Comparison of ENCODE assay signal across 27 cellular contexts in the genomic region with DNA sequence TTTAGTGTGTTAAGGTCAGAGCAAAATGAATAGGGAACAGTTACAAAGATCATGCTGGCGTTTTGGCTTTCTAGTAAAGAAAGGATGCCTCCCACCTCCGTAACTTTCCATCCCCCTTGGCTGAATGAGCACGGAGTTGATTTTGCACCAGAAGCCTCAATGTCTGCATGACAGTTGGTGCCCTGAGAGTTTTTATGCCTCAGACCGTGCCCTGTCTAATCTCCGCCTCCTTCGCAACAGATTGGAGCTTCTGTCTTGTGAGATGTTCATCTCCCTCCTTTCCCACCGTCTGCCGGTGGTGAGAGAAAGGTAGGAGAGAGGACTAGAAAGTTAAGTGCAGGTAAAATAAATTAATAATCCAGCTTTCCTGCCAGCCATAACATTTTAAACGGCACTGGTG. TPM values are rescaled to one million over a fixed set of nuclear protein-coding genes. Genes with fewer than 3 reads are reported as not detected.
DNase-seq lines count a peak whose midpoint lies in the region; ATAC-seq and TF ChIP-seq lines count a peak whose summit lies in the region.
"Had no signal": no experiment of that assay in that cellular context is flagged by ENCODE, and none has a peak within 500 bp of the region (broad histone marks: within the 10 kb centered on the region; RNA-seq: fewer than 3 reads in every experiment).

No MANE protein-coding gene starts in this region.

- no peaks in the 10 kb centered on the region for H3K36me3 ChIP-seq in CD4-positive, alpha-beta memory T cell (ENCODE audit: insufficient read depth, low read length)
- H3K36me3 ChIP-seq in upper lobe of right lung, result no peaks in the 10 kb centered on the region
- H3K36me3 ChIP-seq: prostate gland, tibial artery had no signal

- no peaks in the 10 kb centered on the region for H3K79me2 ChIP-seq in H9 (ENCODE audit: insufficient read depth, low read length)

- H3K9me3 Mint-ChIP-seq in CD4-positive, alpha-beta memory T cell, result no peaks in the 10 kb centered on the region
- H3K9me3 Mint-ChIP-seq in H9, result no peaks in the 10 kb centered on the region; a peak in 1 of 5 replicates
- H3K9me3 Mint-ChIP-seq in glutamatergic neuron (ENCODE audit: unreplicated experiment), result peaks cover 10% of the 10 kb centered on the region
- H3K9me3 Mint-ChIP-seq in nephron progenitor cell, result no peaks in the 10 kb centered on the region
- H3K9me3 Mint-ChIP-seq in T-cell, result no peaks in the 10 kb centered on the region
- H3K9me3 Mint-ChIP-seq: activated T-helper 17 cell treated with anti-CD3 and anti-CD28 coated beads, Interleukin-2, amount 50 U/mL, for 72 hours had no signal

- no peak overlapping the region for H4K91ac ChIP-seq in H9 (ENCODE audit: insufficient read length, low read depth, low read length)

- peak overlapping the region in 5 of 8 donors; percentile 39 to 82 (median 67) for H3K4me3 Mint-ChIP-seq in CD4-positive, alpha-beta memory T cell
- H3K4me3 Mint-ChIP-seq in H9 (peak overlapping the region; percentile 70 to 84), glutamatergic neuron (ENCODE audit: unreplicated experiment) (peak overlapping the region; percentile 80), nephron progenitor cell (peak overlapping the region; percentile 85), T-cell (peak overlapping the region in 1 of 3 donors; percentile 25)
- H3K4me3 Mint-ChIP-seq: activated CD8-positive, alpha-beta memory T cell treated with anti-CD3 and anti-CD28 coated beads, Interleukin-2, amount 10 ng/mL, durations not matched to agents 7 days and 5 days had no signal

- H3K27me3 Mint-ChIP-seq in CD4-positive, alpha-beta memory T cell, result peaks cover 44 to 52% of the 10 kb centered on the region in 2 donors
- H3K27me3 Mint-ChIP-seq in H9 (ENCODE audit: low read depth), result peaks cover 65% of the 10 kb centered on the region
- peaks cover 18% of the 10 kb centered on the region for H3K27me3 Mint-ChIP-seq in glutamatergic neuron (ENCODE audit: unreplicated experiment)
- peaks cover 50% of the 10 kb centered on the region for H3K27me3 Mint-ChIP-seq in nephron progenitor cell (ENCODE audit: low read depth, poor library complexity)
- peaks cover 60 to 77% of the 10 kb centered on the region in 2 donors for H3K27me3 Mint-ChIP-seq in T-cell

- H3K4me1 ChIP-seq in CD4-positive, alpha-beta memory T cell (ENCODE audit: insufficient read depth, low read length), result no peaks in the 10 kb centered on the region
- H3K4me1 ChIP-seq in H9 (ENCODE audit: insufficient read depth, low read length) (peaks cover 2% of the 10 kb centered on the region; the same call in 1 of the 2 replicates), upper lobe of right lung (no peaks in the 10 kb centered on the region)
- H3K4me1 ChIP-seq: prostate gland had no signal

- H2BK120ac ChIP-seq in H9 (ENCODE audit: low read depth, low read length, poor library complexity, severe bottlenecking), result no peak overlapping the region

- no peak overlapping the region for H2BK20ac ChIP-seq in H9 (ENCODE audit: low read depth, low read length, poor library complexity, severe bottlenecking)

- H3K14ac ChIP-seq in H9 (ENCODE audit: insufficient read depth, low read length), result no peak overlapping the region

- H3K23ac ChIP-seq in H9 (ENCODE audit: insufficient read length, low read depth, low read length), result no peak overlapping the region

- no peak overlapping the region for H3K4ac ChIP-seq in H9 (ENCODE audit: low read depth, low read length)

- CTCF ChIA-PET in CD4-positive, alpha-beta memory T cell (lab: Charles Lee; ENCODE audit: partially characterized antibody), result no interaction called here
- CTCF ChIA-PET in T-cell (lab: Charles Lee), result no interaction called here

- H3K56ac ChIP-seq in H9 (ENCODE audit: insufficient read length, low read depth, low read length), result no peak overlapping the region

- no peak overlapping the region for H3K4me3 ChIP-seq in CD4-positive, alpha-beta memory T cell (ENCODE audit: low read length in 2 of 2)
- H3K4me3 ChIP-seq in upper lobe of right lung, result no peak overlapping the region
- H3K4me3 ChIP-seq: body of pancreas, prostate gland, tibial artery had no signal

- H3K79me1 ChIP-seq in H9 (ENCODE audit: insufficient read depth, low read depth, low read length, poor library complexity, severe bottlenecking), result no peaks in the 10 kb centered on the region

- H3K9ac ChIP-seq in H9 (ENCODE audit: extremely low read depth, insufficient read length, low read length), result no peak overlapping the region

- ATAC-seq in T-cell (replicated peaks in 1 of 4) (no peak), upper lobe of right lung (no peak)
- ATAC-seq: activated CD8-positive, alpha-beta memory T cell treated with anti-CD3 and anti-CD28 coated beads, Interleukin-2, amount 10 ng/mL, durations not matched to agents 7 days and 5 days; activated T-helper 17 cell treated with anti-CD3 and anti-CD28 coated beads, Interleukin-2, amount 50 U/mL, for 72 hours; body of pancreas; HCT116 had no signal

- peaks cover 15% of the 10 kb centered on the region for H3K23me2 ChIP-seq in H9 (ENCODE audit: insufficient read length, low read depth, low read length, poor library complexity, severe bottlenecking)

- no peaks in the 10 kb centered on the region for H3K36me3 Mint-ChIP-seq in CD4-positive, alpha-beta memory T cell
- H3K36me3 Mint-ChIP-seq in H9 (ENCODE audit: insufficient read depth in 1 of 3, low read depth in 3 of 3) (no peaks in the 10 kb centered on the region), glutamatergic neuron (ENCODE audit: unreplicated experiment) (no peaks in the 10 kb centered on the region), nephron progenitor cell (ENCODE audit: low read depth) (no peaks in the 10 kb centered on the region), T-cell (no peaks in the 10 kb centered on the region)
- H3K36me3 Mint-ChIP-seq: activated CD8-positive, alpha-beta memory T cell treated with anti-CD3 and anti-CD28 coated beads, Interleukin-2, amount 10 ng/mL, durations not matched to agents 7 days and 5 days had no signal

- no peak overlapping the region for H3K27ac Mint-ChIP-seq in CD4-positive, alpha-beta memory T cell
- H3K27ac Mint-ChIP-seq in H9 (no peak overlapping the region), glutamatergic neuron (ENCODE audit: unreplicated experiment) (peak overlapping the region; percentile 8), nephron progenitor cell (no peak overlapping the region), T-cell (no peak overlapping the region)
- H3K27ac Mint-ChIP-seq: activated CD8-positive, alpha-beta memory T cell treated with anti-CD3 and anti-CD28 coated beads, Interleukin-2, amount 10 ng/mL, durations not matched to agents 7 days and 5 days; activated T-helper 17 cell treated with anti-CD3 and anti-CD28 coated beads, Interleukin-2, amount 50 U/mL, for 72 hours; CD4-positive, CD25-positive, alpha-beta regulatory T cell had no signal

- no peak overlapping the region for H2AFZ ChIP-seq in H9 (ENCODE audit: low read length)

- POLR2A ChIA-PET in CD4-positive, alpha-beta memory T cell (lab: Charles Lee; ENCODE audit: partially characterized antibody), result no interaction called here
- POLR2A ChIA-PET in T-cell (lab: Charles Lee), result no interaction called here

- no peaks in the 10 kb centered on the region for H4K20me1 ChIP-seq in H9 (ENCODE audit: control insufficient read depth, insufficient read depth, insufficient read length)

- H3K4me1 Mint-ChIP-seq in CD4-positive, alpha-beta memory T cell, result peaks cover 1 to 15% (median 9%) of the 10 kb centered on the region in 4 donors
- peaks cover 18 to 20% of the 10 kb centered on the region in 2 experiments for H3K4me1 Mint-ChIP-seq in H9
- peaks cover 9% of the 10 kb centered on the region for H3K4me1 Mint-ChIP-seq in glutamatergic neuron (ENCODE audit: low read depth, unreplicated experiment)
- peaks cover 31% of the 10 kb centered on the region for H3K4me1 Mint-ChIP-seq in nephron progenitor cell
- peaks cover 5 to 15% (median 14%) of the 10 kb centered on the region in 3 donors for H3K4me1 Mint-ChIP-seq in T-cell

- TF ChIP-seq CTCF in H9 (conservative IDR thresholded peaks at IDR 0.05) (no peak), glutamatergic neuron (IDR thresholded peaks at IDR 0.05; ENCODE audit: partially characterized antibody, unreplicated experiment) (no peak), nephron progenitor cell (IDR thresholded peaks at IDR 0.05) (no peak), upper lobe of right lung (IDR thresholded peaks at IDR 0.05) (no peak)

- H2BK5ac ChIP-seq in H9 (ENCODE audit: insufficient read length, low read length), result no peak overlapping the region

- intact Hi-C loops in CD4-positive, alpha-beta memory T cell (cut with micrococcal nuclease), result no loop called here
- intact Hi-C loops in upper lobe of right lung (cut with DNase I), result no loop called here

- H2BK12ac ChIP-seq in H9 (ENCODE audit: insufficient read length, low read depth, low read length), result no peak overlapping the region

- H2BK15ac ChIP-seq in H9 (ENCODE audit: low read depth, low read length), result no peak overlapping the region

- no peaks in the 10 kb centered on the region for H3K9me3 ChIP-seq in CD4-positive, alpha-beta memory T cell (ENCODE audit: control insufficient read depth in 1 of 2, low read length in 2 of 2)
- H3K9me3 ChIP-seq in H9 (ENCODE audit: control insufficient read depth, low read depth, low read length), result no peaks in the 10 kb centered on the region
- no peaks in the 10 kb centered on the region for H3K9me3 ChIP-seq in upper lobe of right lung
- H3K9me3 ChIP-seq: body of pancreas, prostate gland, tibial artery had no signal

- H4K5ac ChIP-seq in H9 (ENCODE audit: insufficient read length, low read depth, low read length), result no peak overlapping the region

- WGBS in H9 (ENCODE audit: extremely low coverage, insufficient read length, low lambda C conversion rate), result no CpG with 5 or more reads among the region's 9 CpGs

- no peak overlapping the region for H3K18ac ChIP-seq in H9 (ENCODE audit: insufficient read length, low read depth, low read length)

- no peaks in the 10 kb centered on the region for H3K27me3 ChIP-seq in CD4-positive, alpha-beta memory T cell (ENCODE audit: insufficient read depth, low read length)
- H3K27me3 ChIP-seq in H9 (ENCODE audit: insufficient read depth, low read length) (peaks cover 13% of the 10 kb centered on the region; the same call in 1 of the 2 replicates), upper lobe of right lung (peaks cover 71% of the 10 kb centered on the region)

- H3K4me2 ChIP-seq in H9 (ENCODE audit: insufficient read depth, insufficient read length, low read length), result peak overlapping the region; percentile 65

- no peak overlapping the region for H4K8ac ChIP-seq in H9 (replicated peaks; ENCODE audit: insufficient read length, low read depth, low read length)

- H2AK5ac ChIP-seq in H9 (ENCODE audit: insufficient read length, low read length), result no peak overlapping the region

- DNase-seq in CD4-positive, alpha-beta memory T cell, result no peak
- no peak for DNase-seq in H9
- no peak for DNase-seq in glutamatergic neuron
- DNase-seq in nephron progenitor cell, result no peak
- no peak for DNase-seq in T-cell
- no peak for DNase-seq in upper lobe of right lung
- no peak for DNase-seq in T1000 (lab: John Stamatoyannopoulos, UW)
- no peak for DNase-seq in COLO829 (ENCODE audit: low spot score)
- DNase-seq: activated CD4-positive, alpha-beta T cell treated with anti-CD3 and anti-CD28 coated beads for 48 hours; activated CD8-positive, alpha-beta memory T cell treated with anti-CD3 and anti-CD28 coated beads, Interleukin-2, amount 10 ng/mL, durations not matched to agents 7 days and 5 days; body of pancreas; CD4-positive, CD25-positive, alpha-beta regulatory T cell; DMS53; IMR-90; NCI-H1436; NCI-H748 treated with DMSO at 0.1 percent for 48 hours; Right ventricle myocardium superior; stimulated activated naive CD4-positive, alpha-beta T cell treated with Interleukin-2 at 50 U/mL for 16 hours; SW 1271; tibial artery had no signal

- no peak overlapping the region for H3T11ph ChIP-seq in H9 (ENCODE audit: low read length)

- no peak overlapping the region for H3K27ac ChIP-seq in CD4-positive, alpha-beta memory T cell (ENCODE audit: low read depth, low read length)
- H3K27ac ChIP-seq in H9 (ENCODE audit: insufficient read length, low read depth, low read length) (no peak overlapping the region), upper lobe of right lung (no peak overlapping the region)
- H3K27ac ChIP-seq: body of pancreas, prostate gland, tibial artery had no signal

RNA-seq across cellular contexts. Expression of a gene that starts 1.9 kb away (rescaled TPM):
- total RNA-seq in CD4-positive, alpha-beta memory T cell, result not detected
- not detected for polyA plus RNA-seq in CD4-positive, alpha-beta memory T cell
- 1.7 and 1.8 TPM in 2 replicates for total RNA-seq in H9 (2021)
- 1.1 TPM for total RNA-seq in glutamatergic neuron (ENCODE audit: unreplicated experiment)
- not detected for total RNA-seq in T-cell
- total RNA-seq in upper lobe of right lung, result 0.32 TPM
- total RNA-seq: activated CD8-positive, alpha-beta memory T cell treated with anti-CD3 and anti-CD28 coated beads, Interleukin-2, amount 10 ng/mL, durations not matched to agents 7 days and 5 days; activated T-helper 17 cell treated with anti-CD3 and anti-CD28 coated beads, Interleukin-2, amount 50 U/mL, for 72 hours; body of pancreas; CD4-positive, CD25-positive, alpha-beta regulatory T cell; endothelial cell of umbilical vein; IMR-90; lung microvascular endothelial cell; MCF 10A; Right ventricle myocardium superior; skeletal muscle tissue had no signal
- polyA plus RNA-seq: CD4-positive, CD25-positive, alpha-beta regulatory T cell; endothelial cell of umbilical vein; IMR-90 had no signal
